10 cellular contexts compared by ENCODE assay signal in the genomic region with DNA sequence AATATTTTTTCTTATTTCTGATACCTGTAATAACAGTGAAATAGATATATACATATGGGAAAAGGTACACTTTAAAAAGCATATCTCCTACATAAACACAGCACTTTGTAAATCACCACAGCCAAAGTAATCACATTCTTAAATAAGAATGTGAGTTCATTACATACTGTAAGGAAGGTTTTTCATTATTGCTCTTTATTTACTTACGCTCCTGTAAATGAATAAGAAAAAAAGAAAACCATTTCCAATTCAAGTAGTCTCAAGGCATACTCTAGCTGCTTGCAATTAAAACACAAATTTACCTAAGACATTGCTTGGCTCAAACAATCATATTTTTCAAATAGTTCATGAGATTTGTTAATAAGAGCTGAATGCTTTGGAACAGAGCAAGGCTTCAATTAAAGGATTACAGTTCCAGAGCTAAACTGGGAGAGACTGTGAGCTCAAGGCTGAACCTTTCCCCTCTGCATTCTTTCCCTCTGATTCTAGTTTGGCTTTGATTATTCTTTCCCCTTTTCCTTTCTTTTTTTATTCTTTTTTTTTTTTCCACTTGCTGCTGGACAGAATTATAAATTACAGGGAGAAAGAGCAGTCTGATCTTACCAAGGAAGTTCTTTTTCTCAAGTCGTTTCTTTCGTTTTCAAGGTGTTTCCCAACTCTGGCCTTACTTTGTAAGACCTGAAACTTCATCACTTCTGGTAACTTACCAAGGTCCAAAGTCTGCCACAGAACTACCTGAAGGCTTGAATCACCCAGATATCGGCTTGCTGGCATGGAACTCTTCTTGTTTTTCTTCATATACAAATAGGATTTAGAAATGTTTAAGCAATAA.
DNase-seq lines count a peak whose midpoint lies in the region; ATAC-seq, FAIRE-seq and TF ChIP-seq lines count a peak whose summit lies in the region.
"Had no signal": no experiment of that assay in that cellular context is flagged by ENCODE, and none has a peak within 500 bp of the region (broad histone marks: within the 10 kb centered on the region; RNA-seq: fewer than 3 reads in every experiment).

No MANE protein-coding gene starts in this region.

- H3K4me1 ChIP-seq in OCI-LY3 (ENCODE audit: low read length), result peaks cover 8% of the 10 kb centered on the region
- H3K4me1 ChIP-seq in H1 (replicated peaks in 1 of 4; ENCODE audit: control insufficient read depth in 3 of 4, insufficient read depth in 4 of 4, low read length in 3 of 4), result no peaks in the 10 kb centered on the region
- H3K4me1 ChIP-seq: testis had no signal

- H4K20me1 ChIP-seq in OCI-LY3 (ENCODE audit: insufficient read depth, low read length) (no peaks in the 10 kb centered on the region), H1 (replicated peaks in 1 of 2; ENCODE audit: control insufficient read depth in 1 of 2, insufficient read depth in 2 of 2, low read length in 2 of 2) (no peaks in the 10 kb centered on the region)

- no peak for TF ChIP-seq CTCF in OCI-LY3 (IDR thresholded peaks at IDR 0.05; ENCODE audit: low read depth, low read length)
- no peak for TF ChIP-seq CTCF in H1 (IDR thresholded peaks at IDR 0.05; ENCODE audit: control extremely low read depth in 1 of 3, insufficient read depth in 1 of 3, low read depth in 1 of 3, low read length in 3 of 3)

- no peak overlapping the region for H3K4me3 Mint-ChIP-seq in stimulated activated memory B cell treated with anti-CD40 and anti-IgM and Interleukin-4, amounts not matched to agents 10 μg/mL and 1 μg/mL and 100 μg/mL, for 72 hours

- H3K27ac Mint-ChIP-seq in stimulated activated memory B cell treated with anti-CD40 and anti-IgM and Interleukin-4, amounts not matched to agents 10 μg/mL and 1 μg/mL and 100 μg/mL, for 72 hours, result no peak overlapping the region

- CTCF ChIA-PET in H1 (lab: Charles Lee; ENCODE audit: partially characterized antibody), result interaction anchor here (0.7 to 2.9 kb wide), 11 partner anchors 9 to 285 kb away, joined by 3 to 13 read pairs (median 4); no protein-coding TSS in a partner anchor

- H2BK20ac ChIP-seq in H1 (ENCODE audit: low read length), result no peak overlapping the region

- H2AK5ac ChIP-seq in H1 (ENCODE audit: low read depth, low read length), result no peak overlapping the region

- H3K27me3 ChIP-seq in OCI-LY3 (ENCODE audit: low read depth, low read length), result no peaks in the 10 kb centered on the region
- H3K27me3 ChIP-seq in H1 (replicated peaks in 1 of 4; ENCODE audit: control insufficient read depth in 3 of 4, extremely low read depth in 1 of 4, insufficient read depth in 3 of 4, low read length in 3 of 4), result no peaks in the 10 kb centered on the region
- H3K27me3 ChIP-seq: testis had no signal

- FAIRE-seq in H1 (lab: Jason Lieb, UNC), result no peak

- no peak overlapping the region for H3K23ac ChIP-seq in H1 (ENCODE audit: insufficient read length)

- no peaks in the 10 kb centered on the region for H3K36me3 ChIP-seq in OCI-LY3 (replicated peaks; ENCODE audit: low read depth, low read length)
- no peaks in the 10 kb centered on the region for H3K36me3 ChIP-seq in H1 (ENCODE audit: control insufficient read depth in 2 of 4, insufficient read depth in 4 of 4, low read length in 3 of 4)

- H3K4ac ChIP-seq in H1 (replicated peaks; ENCODE audit: insufficient read length, low read depth, low read length), result no peak overlapping the region

- no peaks in the 10 kb centered on the region for H3K36me3 Mint-ChIP-seq in stimulated activated memory B cell treated with anti-CD40 and anti-IgM and Interleukin-4, amounts not matched to agents 10 μg/mL and 1 μg/mL and 100 μg/mL, for 72 hours

- ATAC-seq in stimulated activated memory B cell treated with anti-CD40 and anti-IgM and Interleukin-4, amounts not matched to agents 10 μg/mL and 1 μg/mL and 100 μg/mL, for 72 hours, result no peak

- no peaks in the 10 kb centered on the region for H3K79me1 ChIP-seq in H1 (ENCODE audit: low read depth, low read length)

- no peaks in the 10 kb centered on the region for H3K27me3 Mint-ChIP-seq in stimulated activated memory B cell treated with anti-CD40 and anti-IgM and Interleukin-4, amounts not matched to agents 10 μg/mL and 1 μg/mL and 100 μg/mL, for 72 hours

- H3K23me2 ChIP-seq in H1 (ENCODE audit: low read depth, low read length), result no peaks in the 10 kb centered on the region

- H3K14ac ChIP-seq in H1 (ENCODE audit: insufficient read length), result no peak overlapping the region

- H2BK5ac ChIP-seq in H1 (ENCODE audit: low read depth, low read length), result no peak overlapping the region

- no peak for TF ChIP-seq POLR2A in H1 (IDR thresholded peaks at IDR 0.05; ENCODE audit: control extremely low read depth in 1 of 2, low read depth in 2 of 2, low read length in 2 of 2)

- peak; percentile 36 for DNase-seq in NCI-H82 (lab: John Stamatoyannopoulos, UW)
- DNase-seq in NCI-H82 treated with DMSO at 0.1 percent for 48 hours (lab: John Stamatoyannopoulos, UW; ENCODE audit: unreplicated experiment), result no peak
- no peak for DNase-seq in H1 (ENCODE audit: low read depth in 1 of 2, low spot score in 2 of 2)
- DNase-seq in DMS 273 (lab: John Stamatoyannopoulos, UW; ENCODE audit: unreplicated experiment), result no peak
- no peak for DNase-seq in cerebellum (ENCODE audit: low spot score)
- DNase-seq: midbrain, testis had no signal

- H3K4me2 ChIP-seq in OCI-LY3 (ENCODE audit: low read length), result peak overlapping the region; percentile 23
- H3K4me2 ChIP-seq in H1 (ENCODE audit: insufficient read depth in 1 of 2, low read depth in 2 of 2, low read length in 2 of 2), result no peak overlapping the region

- no peak overlapping the region for H3K4me3 ChIP-seq in OCI-LY3 (ENCODE audit: low read length)
- no peak overlapping the region for H3K4me3 ChIP-seq in H1 (ENCODE audit: extremely low read depth in 1 of 4, insufficient read depth in 2 of 4, low read depth in 3 of 4, low read length in 4 of 4)
- no peak overlapping the region for H3K4me3 ChIP-seq in skin epidermis
- H3K4me3 ChIP-seq: testis had no signal

- H4K5ac ChIP-seq in H1 (ENCODE audit: insufficient read length, low read depth, low read length), result no peak overlapping the region

- H4K91ac ChIP-seq in H1 (replicated peaks; ENCODE audit: insufficient read length, low read length), result no peak overlapping the region

- H2AFZ ChIP-seq in OCI-LY3 (ENCODE audit: low read depth, low read length) (0 out of 2 replicates have a peak overlapping the region, but pooled peaks have one; percentile 15), H1 (ENCODE audit: low read length) (0 out of 2 replicates have a peak overlapping the region, but pooled peaks have one; percentile 9)

- no peak overlapping the region for H2BK15ac ChIP-seq in H1 (ENCODE audit: low read length)

- H3K56ac ChIP-seq in H1 (replicated peaks; ENCODE audit: insufficient read length, low read depth, low read length), result no peak overlapping the region

- no peak for TF ChIP-seq RAD21 in H1 (IDR thresholded peaks at IDR 0.05 in 1 of 2, conservative IDR thresholded peaks at IDR 0.05 in 1 of 2; ENCODE audit: low read depth in 2 of 2, low read length in 2 of 2)

- POLR2A ChIA-PET in H1 (lab: Charles Lee; ENCODE audit: partially characterized antibody), result interaction anchor here (0.7 kb wide), 1 partner anchor 81 kb away, joined by 3 read pairs; no protein-coding TSS in a partner anchor

- H4K8ac ChIP-seq in H1 (ENCODE audit: extremely low read depth, insufficient read depth, low read length), result no peak overlapping the region

- H3K9ac ChIP-seq in OCI-LY3 (ENCODE audit: low read length) (no peak overlapping the region), H1 (replicated peaks in 1 of 4; ENCODE audit: extremely low read depth in 1 of 4, low read depth in 3 of 4, low read length in 3 of 4) (no peak overlapping the region)

- H3K9me3 ChIP-seq in OCI-LY3 (ENCODE audit: insufficient read depth, low read length) (no peaks in the 10 kb centered on the region), H1 (ENCODE audit: insufficient read depth in 2 of 2, low read depth in 1 of 2, low read length in 1 of 2) (no peaks in the 10 kb centered on the region)
- H3K9me3 ChIP-seq: testis had no signal

- H2BK12ac ChIP-seq in H1 (ENCODE audit: low read depth, low read length), result no peak overlapping the region

- no peak overlapping the region for H2BK120ac ChIP-seq in H1 (replicated peaks; ENCODE audit: low read depth, low read length)

- H3K4me1 Mint-ChIP-seq in stimulated activated memory B cell treated with anti-CD40 and anti-IgM and Interleukin-4, amounts not matched to agents 10 μg/mL and 1 μg/mL and 100 μg/mL, for 72 hours, result no peaks in the 10 kb centered on the region

- no peak overlapping the region for H3K18ac ChIP-seq in H1 (ENCODE audit: extremely low read depth, low read length)

- H3K79me2 ChIP-seq in OCI-LY3 (ENCODE audit: low read length) (no peaks in the 10 kb centered on the region), H1 (ENCODE audit: control insufficient read depth in 1 of 2, insufficient read depth in 2 of 2, low read length in 2 of 2) (no peaks in the 10 kb centered on the region)

- H3K27ac ChIP-seq in OCI-LY3 (ENCODE audit: low read length), result no peak overlapping the region
- no peak overlapping the region for H3K27ac ChIP-seq in H1 (ENCODE audit: low read depth, low read length)
- peak overlapping the region in 12 of 21 experiments; percentile 0 to 80 (median 43) for H3K27ac ChIP-seq in skin epidermis
- H3K27ac ChIP-seq: testis had no signal

- peaks cover 4% of the 10 kb centered on the region for H3K9me3 Mint-ChIP-seq in stimulated activated memory B cell treated with anti-CD40 and anti-IgM and Interleukin-4, amounts not matched to agents 10 μg/mL and 1 μg/mL and 100 μg/mL, for 72 hours

- WGBS in H1 (ENCODE audit: extremely low coverage in 1 of 2, insufficient coverage in 1 of 2, insufficient read length in 1 of 2, insufficient replicate concordance in 2 of 2, low coverage in 1 of 2, low lambda C conversion rate in 2 of 2, missing lambda C conversion rate in 1 of 2), 2 experiments, result 88% methylated on average over 4 of the region's 4 CpGs; no CpG with 5 or more reads in 1 of the 2 experiments

- TF ChIP-seq EP300 in H1 (IDR thresholded peaks at IDR 0.05; ENCODE audit: borderline replicate concordance in 1 of 2, low read depth in 2 of 2, low read length in 2 of 2), result no peak

TF ChIP-seq in H1, 55 proteins besides CTCF, POLR2A, EP300 and RAD21 (continues in another document):
- TF ChIP-seq NRF1 (IDR thresholded peaks at IDR 0.05; ENCODE audit: low read depth, low read length) (no peak), SAP30 (IDR thresholded peaks at IDR 0.05; ENCODE audit: insufficient read depth, insufficient replicate concordance, low read length) (no peak), SP1 (IDR thresholded peaks at IDR 0.05; ENCODE audit: low read depth, low read length) (no peak), KDM1A (IDR thresholded peaks at IDR 0.05; ENCODE audit: borderline replicate concordance, low read length) (no peak), RXRA (IDR thresholded peaks at IDR 0.05; ENCODE audit: insufficient read depth, low read depth, low read length) (no peak)
- TF ChIP-seq, protein P1, sequence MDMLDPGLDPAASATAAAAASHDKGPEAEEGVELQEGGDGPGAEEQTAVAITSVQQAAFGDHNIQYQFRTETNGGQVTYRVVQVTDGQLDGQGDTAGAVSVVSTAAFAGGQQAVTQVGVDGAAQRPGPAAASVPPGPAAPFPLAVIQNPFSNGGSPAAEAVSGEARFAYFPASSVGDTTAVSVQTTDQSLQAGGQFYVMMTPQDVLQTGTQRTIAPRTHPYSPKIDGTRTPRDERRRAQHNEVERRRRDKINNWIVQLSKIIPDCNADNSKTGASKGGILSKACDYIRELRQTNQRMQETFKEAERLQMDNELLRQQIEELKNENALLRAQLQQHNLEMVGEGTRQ (IDR thresholded peaks at IDR 0.05; ENCODE audit: low read length), result no peak

Comparison
In these comparisons a context has a peak if more than half of its experiments do, and no peak if none do; other contexts are left out.
1. H3K27ac ChIP-seq: peak in skin epidermis (12 of 21); none in OCI-LY3 (single experiment) and H1 (single experiment).